Comparison of ENCODE assay signal across 20 cellular contexts in the genomic region with DNA sequence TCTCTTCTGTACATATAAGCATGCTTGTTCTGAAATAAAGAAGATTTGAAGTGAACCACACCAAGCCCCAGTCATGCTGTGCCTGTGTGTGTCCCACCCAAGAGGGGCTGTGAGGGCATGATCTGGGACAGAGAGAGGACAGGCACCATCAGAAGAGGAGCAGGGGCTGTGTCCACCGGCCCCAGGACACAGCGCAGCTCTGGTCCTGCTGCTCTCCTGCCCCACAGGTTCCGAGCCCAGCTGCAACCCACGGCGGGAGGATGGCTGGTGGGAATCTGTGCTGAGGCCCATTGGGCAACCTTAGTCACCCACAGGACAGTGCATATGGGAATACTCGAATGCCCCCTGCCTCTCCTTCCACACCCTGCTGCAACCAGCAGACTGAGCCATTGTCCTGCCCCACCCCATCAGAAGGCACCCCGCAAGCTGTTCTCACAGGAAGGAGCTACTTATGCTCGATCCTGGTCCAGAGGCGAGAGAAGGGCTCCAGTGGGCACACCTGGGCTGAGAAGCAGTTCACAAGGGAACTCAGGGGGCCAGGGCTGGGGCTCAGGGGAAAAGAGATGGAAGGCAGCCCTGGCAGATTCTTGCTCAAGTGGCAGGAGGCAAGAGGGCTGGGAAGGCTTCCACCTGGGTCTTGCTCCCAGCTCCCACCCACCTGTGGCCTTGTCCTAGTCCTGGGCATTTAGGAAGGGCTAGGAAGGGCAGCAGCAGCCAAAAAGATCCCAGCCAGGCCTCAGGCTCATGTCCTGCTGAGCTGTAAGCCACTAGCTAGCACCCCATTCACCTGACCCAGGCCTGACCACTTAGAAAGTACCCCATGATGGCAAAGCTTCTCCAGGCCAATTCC. TPM values are rescaled to one million over a fixed set of nuclear protein-coding genes. Genes with fewer than 3 reads are reported as not detected.
DNase-seq lines count a peak whose midpoint lies in the region; ATAC-seq, FAIRE-seq and TF ChIP-seq lines count a peak whose summit lies in the region.
"Had no signal": no experiment of that assay in that cellular context is flagged by ENCODE, and none has a peak within 500 bp of the region (broad histone marks: within the 10 kb centered on the region; RNA-seq: fewer than 3 reads in every experiment).

No MANE protein-coding gene starts in this region.

- H3K4me3 ChIP-seq in aorta (ENCODE audit: low read length in 2 of 2): no peak overlapping the region
- H3K4me3 ChIP-seq: BLaER1 treated with 17β-estradiol and CSF1 and Interleukin-3, amounts not matched to agents 10 nM and 100 nM; SJSA1 had no signal

- H3K27ac ChIP-seq in aorta (ENCODE audit: low read depth in 1 of 2, low read length in 2 of 2): no peak overlapping the region
- H3K27ac ChIP-seq: BLaER1 treated with 17β-estradiol and CSF1 and Interleukin-3, amounts not matched to agents 10 nM and 100 nM; HL-60; KMS-11; SJSA1 had no signal

- intact Hi-C loops in left cardiac atrium (cut with DNase I) (no loop called here), aorta (cut with DNase I) (no loop called here)
- intact Hi-C loops in activated CD8-positive, alpha-beta T cell treated with anti-CD3 and anti-CD28 coated beads for 36 hours (cut with micrococcal nuclease): no loop called here

- H3K36me3 ChIP-seq in aorta (ENCODE audit: control insufficient read depth in 1 of 2, insufficient read depth in 2 of 2, low read length in 1 of 2): peaks cover 0 to 9% of the 10 kb centered on the region in 2 donors
- H3K36me3 ChIP-seq: BLaER1 treated with 17β-estradiol and CSF1 and Interleukin-3, amounts not matched to agents 10 nM and 100 nM; SJSA1 had no signal

- DNase-seq in left cardiac atrium (peak; percentile 10), omental fat pad (ENCODE audit: low spot score) (no peak), aorta (peak; percentile 28 to 63), RCC 7860 (ENCODE audit: low spot score) (no peak)
- no peak for DNase-seq in activated CD8-positive, alpha-beta T cell treated with anti-CD3 and anti-CD28 coated beads for 36 hours
- DNase-seq in stimulated activated CD4-positive, alpha-beta T cell treated with anti-CD3 and anti-CD28 coated beads, Interleukin-4, amount 100 ng/mL, for 24 hours: no peak
- DNase-seq: DMS79, HFFc6, NCI-H1417, NCI-H187 treated with DMSO at 0.1 percent for 48 hours, NCI-H345, NCI-H526, PC-3 had no signal

- H3K27me3 ChIP-seq in aorta (ENCODE audit: control insufficient read depth in 1 of 2, insufficient read depth in 2 of 2, low read length in 1 of 2): no peaks in the 10 kb centered on the region
- H3K27me3 ChIP-seq: BLaER1 treated with 17β-estradiol and CSF1 and Interleukin-3, amounts not matched to agents 10 nM and 100 nM; SJSA1 had no signal

- CTCF ChIA-PET in activated CD8-positive, alpha-beta T cell treated with anti-CD3 and anti-CD28 coated beads for 36 hours (lab: Charles Lee): interaction anchor here (1.3 kb wide), 1 partner anchor 207 kb away, joined by 3 read pairs; no protein-coding TSS in a partner anchor

- H3K27me3 Mint-ChIP-seq in activated CD8-positive, alpha-beta T cell treated with anti-CD3 and anti-CD28 coated beads for 36 hours: no peaks in the 10 kb centered on the region

- H3K36me3 Mint-ChIP-seq in activated CD8-positive, alpha-beta T cell treated with anti-CD3 and anti-CD28 coated beads for 36 hours (ENCODE audit: low read depth): no peaks in the 10 kb centered on the region

- 88 to 91% methylated on average over 9 of the region's 9 CpGs for WGBS in aorta, 2 donors

- no peaks in the 10 kb centered on the region for H3K9me3 Mint-ChIP-seq in activated CD8-positive, alpha-beta T cell treated with anti-CD3 and anti-CD28 coated beads for 36 hours
- H3K9me3 Mint-ChIP-seq: HFFc6 had no signal

- ATAC-seq in esophagus mucosa (peak; percentile 12), left cardiac atrium (no peak), omental fat pad (ENCODE audit: low FRiP score) (peak; percentile 8), aorta (ENCODE audit: low FRiP score) (no peak)
- no peak for ATAC-seq in activated CD8-positive, alpha-beta T cell treated with anti-CD3 and anti-CD28 coated beads for 36 hours
- ATAC-seq: PC-3 had no signal

- H3K4me1 ChIP-seq in aorta (ENCODE audit: control insufficient read depth in 1 of 2, insufficient read depth in 2 of 2, low read length in 2 of 2): no peaks in the 10 kb centered on the region
- H3K4me1 ChIP-seq: SJSA1 had no signal

- no peaks in the 10 kb centered on the region for H3K9me3 ChIP-seq in aorta (ENCODE audit: control insufficient read depth, low read length)
- H3K9me3 ChIP-seq: BLaER1 treated with 17β-estradiol and CSF1 and Interleukin-3, amounts not matched to agents 10 nM and 100 nM; SJSA1 had no signal

- no peak overlapping the region for H3K4me3 Mint-ChIP-seq in activated CD8-positive, alpha-beta T cell treated with anti-CD3 and anti-CD28 coated beads for 36 hours
- H3K4me3 Mint-ChIP-seq: HFFc6 had no signal

- TF ChIP-seq CTCF in omental fat pad (IDR thresholded peaks at IDR 0.05): no peak
- TF ChIP-seq CTCF in activated CD8-positive, alpha-beta T cell treated with anti-CD3 and anti-CD28 coated beads for 36 hours (IDR thresholded peaks at IDR 0.05): no peak

- POLR2A ChIA-PET in activated CD8-positive, alpha-beta T cell treated with anti-CD3 and anti-CD28 coated beads for 36 hours (lab: Charles Lee): interaction anchor here (1.1 kb wide), 1 partner anchor 11 kb away, joined by 3 read pairs; no protein-coding TSS in a partner anchor

- H3K27ac Mint-ChIP-seq in activated CD8-positive, alpha-beta T cell treated with anti-CD3 and anti-CD28 coated beads for 36 hours: no peak overlapping the region
- H3K27ac Mint-ChIP-seq: HFFc6 had no signal

- no peaks in the 10 kb centered on the region for H3K4me1 Mint-ChIP-seq in activated CD8-positive, alpha-beta T cell treated with anti-CD3 and anti-CD28 coated beads for 36 hours (ENCODE audit: low read depth)

- FAIRE-seq in RCC 7860 (lab: Jason Lieb, UNC): no peak

RNA-seq across cellular contexts. Expression of gene LDB3, which starts 31.9 kb away (rescaled TPM):
- total RNA-seq in esophagus mucosa (0.56 TPM), left cardiac atrium (100 to 1,000 TPM; 585 to 779 TPM), omental fat pad (10 to 100 TPM in 1 of 4 donors, under 1 TPM in 3; 0.56 to 22.4 (median 0.65) TPM), aorta (100 to 1,000 TPM in 1 of 2 donors, 10 to 100 TPM in 1; 67.9 to 132 TPM)
- polyA plus RNA-seq in aorta: 10 to 100 TPM; 11.0 to 32.6 TPM
- under 1 TPM; 0.07 to 0.09 TPM for total RNA-seq in activated CD8-positive, alpha-beta T cell treated with anti-CD3 and anti-CD28 coated beads for 36 hours
- total RNA-seq: HT1080 had no signal

RNA-seq across cellular contexts. Expression of gene OPN4, which starts 45.9 kb away (rescaled TPM):
- total RNA-seq in esophagus mucosa (not detected), left cardiac atrium (under 1 TPM; 0.12 to 0.18 TPM), omental fat pad (1 to 10 TPM in 1 of 4 donors, not detected in 3; 1.1 TPM), aorta (under 1 TPM in 1 of 2 donors, not detected in 1; 0.36 TPM)
- not detected for polyA plus RNA-seq in aorta
- not detected for total RNA-seq in activated CD8-positive, alpha-beta T cell treated with anti-CD3 and anti-CD28 coated beads for 36 hours
- total RNA-seq: H7, HFFc6, HT1080, PC-3, SJSA1 had no signal

RNA-seq across cellular contexts. Expression of gene BMPR1A, which starts 56.2 kb away (rescaled TPM):
- 17.3 TPM for total RNA-seq in esophagus mucosa
- total RNA-seq in left cardiac atrium: 10 to 100 TPM; 46.2 to 56.8 TPM
- total RNA-seq in omental fat pad: 10 to 100 TPM; 26.5 to 44.9 (median 37.1) TPM
- 100 to 1,000 TPM; 104 to 120 TPM for total RNA-seq in aorta
- polyA plus RNA-seq in aorta: 10 to 100 TPM; 19.3 to 22.9 TPM
- 1 to 10 TPM; 6.6 to 6.9 TPM for total RNA-seq in activated CD8-positive, alpha-beta T cell treated with anti-CD3 and anti-CD28 coated beads for 36 hours

Comparison
In these comparisons a context has a peak if more than half of its experiments do, and no peak if none do; other contexts are left out.
1. ATAC-seq: peak in esophagus mucosa (single experiment) and omental fat pad (single experiment); none in left cardiac atrium (0 of 2), aorta (single experiment) and activated CD8-positive, alpha-beta T cell treated with anti-CD3 and anti-CD28 coated beads for 36 hours (single experiment).
2. DNase-seq: peak in left cardiac atrium (single experiment) and aorta (2 of 2); none in omental fat pad (single experiment), activated CD8-positive, alpha-beta T cell treated with anti-CD3 and anti-CD28 coated beads for 36 hours (single experiment), RCC 7860 (single experiment) and stimulated activated CD4-positive, alpha-beta T cell treated with anti-CD3 and anti-CD28 coated beads, Interleukin-4, amount 100 ng/mL, for 24 hours (single experiment).
3. RNA of gene LDB3, which starts 31.9 kb away (total RNA-seq): 585 to 779 TPM in left cardiac atrium; 67.9 to 132 TPM in aorta, 0.56 to 22.4 TPM in omental fat pad, 0.56 TPM in esophagus mucosa (single experiment) and 0.07 to 0.09 TPM in activated CD8-positive, alpha-beta T cell treated with anti-CD3 and anti-CD28 coated beads for 36 hours; every median in the first group is over 4 times any median in the second.